ENCODE assay signal across 15 cellular contexts in genomic region chr3:72964633-72965032, GRCh38. TPM values are rescaled to one million over a fixed set of nuclear protein-coding genes. Genes with fewer than 3 reads are reported as not detected.
A peak's percentile ranks its signal among the peaks of the same experiment; 100 is the strongest.
DNase-seq lines count a peak whose midpoint lies in the region; ATAC-seq, FAIRE-seq and TF ChIP-seq lines count a peak whose summit lies in the region.
"Had no signal": no experiment of that assay in that cellular context is flagged by ENCODE, and none has a peak within 500 bp of the region (broad histone marks: within the 10 kb centered on the region; RNA-seq: fewer than 3 reads in every experiment).

No MANE protein-coding gene starts in this region.

- H3K36me3 ChIP-seq in GM12878 (ENCODE audit: control insufficient read depth in 2 of 2, insufficient read depth in 2 of 2, low read length in 1 of 2) (no peaks in the 10 kb centered on the region), thyroid gland (peaks cover 0 to 3% of the 10 kb centered on the region in 2 donors), testis (ENCODE audit: low read depth, missing control alignments) (no peaks in the 10 kb centered on the region)

- no peak for TF ChIP-seq CTCF in GM12878 (IDR thresholded peaks at IDR 0.05 in 2 of 3, conservative IDR thresholded peaks at IDR 0.05 in 1 of 3; ENCODE audit: control insufficient read depth in 2 of 3, extremely low read depth in 1 of 3, insufficient read depth in 1 of 3, low read depth in 3 of 3, low read length in 3 of 3)
- no peak for TF ChIP-seq CTCF in thyroid gland (IDR thresholded peaks at IDR 0.05)
- no peak for TF ChIP-seq CTCF in testis (IDR thresholded peaks at IDR 0.05)

- no peak overlapping the region for H3K4me2 ChIP-seq in GM12878 (ENCODE audit: control insufficient read depth, insufficient read depth)

- no peaks in the 10 kb centered on the region for H4K20me1 ChIP-seq in GM12878 (ENCODE audit: control insufficient read depth, insufficient read depth)

- POLR2A ChIA-PET in GM12878 (lab: Charles Lee) = interaction anchor here (0.5 kb wide), 1 partner anchor 81 kb away, joined by 3 read pairs; no protein-coding TSS in a partner anchor

- no peak overlapping the region for H3K4me3 ChIP-seq in GM12878
- H3K4me3 ChIP-seq in thyroid gland (replicated peaks in 1 of 3) = no peak overlapping the region
- H3K4me3 ChIP-seq in testis = no peak overlapping the region

- H3K4me1 ChIP-seq in GM12878 (ENCODE audit: control insufficient read depth, insufficient read depth, low read length) = peaks cover 7% of the 10 kb centered on the region
- peaks cover 0 to 15% of the 10 kb centered on the region in 2 donors for H3K4me1 ChIP-seq in thyroid gland
- peaks cover 13% of the 10 kb centered on the region for H3K4me1 ChIP-seq in testis

- SMC1A ChIA-PET in GM12878 (lab: Charles Lee; ENCODE audit: uncharacterized antibody, unreplicated experiment) = interaction anchor here (0.8 to 3.0 kb wide), 8 partner anchors 9 to 92 kb away, joined by 3 to 15 read pairs (median 4); no protein-coding TSS in a partner anchor

- FAIRE-seq in GM12878 (lab: Jason Lieb, UNC) = peak; percentile 35
- FAIRE-seq: H1 had no signal

- TF ChIP-seq POLR2A in GM12878 (IDR thresholded peaks at IDR 0.05; ENCODE audit: low read depth, low read length) (no peak), thyroid gland (IDR thresholded peaks at IDR 0.05) (no peak), testis (IDR thresholded peaks at IDR 0.05) (no peak)

- no peak overlapping the region for H2AFZ ChIP-seq in GM12878 (ENCODE audit: control insufficient read depth, low read depth, low read length)

- CTCF ChIA-PET in GM12878 (lab: Yijun Ruan, JAX) = interaction anchor here (0.6 to 2.8 kb wide), 7 partner anchors 12 to 379 kb away, joined by 3 to 13 read pairs (median 3); no protein-coding TSS in a partner anchor

- H3K9me3 ChIP-seq in GM12878 (replicated peaks; ENCODE audit: control insufficient read depth, insufficient read depth, low read length) (no peaks in the 10 kb centered on the region), thyroid gland (no peaks in the 10 kb centered on the region), testis (no peaks in the 10 kb centered on the region)

- H3K27me3 ChIP-seq in GM12878 (replicated peaks in 1 of 2; ENCODE audit: control insufficient read depth in 2 of 2, insufficient read depth in 2 of 2, low read length in 1 of 2) (no peaks in the 10 kb centered on the region), thyroid gland (no peaks in the 10 kb centered on the region), testis (no peaks in the 10 kb centered on the region)

- intact Hi-C loops in GM12878 (cut with micrococcal nuclease; ENCODE audit: unreplicated experiment) (no loop called here), thyroid gland (cut with DNase I) (no loop called here), testis (cut with DNase I; ENCODE audit: low total_unique reads) (no loop called here)

- no peaks in the 10 kb centered on the region for H3K79me2 ChIP-seq in GM12878 (ENCODE audit: control insufficient read depth, insufficient read depth, low read length)

- RAD21 ChIA-PET in GM12878 (lab: Charles Lee; ENCODE audit: unreplicated experiment) = no interaction called here

- 0 out of 4 replicates have a peak, but pooled peaks of 1 of the 2 experiments have one; percentile 27 for TF ChIP-seq EP300 in GM12878 (IDR thresholded peaks at IDR 0.05; ENCODE audit: borderline replicate concordance in 1 of 2, control insufficient read depth in 1 of 2, low read depth in 2 of 2, low read length in 2 of 2)

- no TSS peak for BruUV-seq in GM12878 (replicated peaks; lab: Mats Ljungman, UMichigan)

- no peak for TF ChIP-seq RAD21 in GM12878 (IDR thresholded peaks at IDR 0.05; ENCODE audit: insufficient read depth, low read depth, low read length)

- ATAC-seq in HG03175 (IDR thresholded peaks at IDR 0.05; ENCODE audit: unreplicated experiment) = peak; percentile 66
- peak; percentile 79 for ATAC-seq in GM12878
- ATAC-seq in HG03565 (IDR thresholded peaks at IDR 0.05; ENCODE audit: unreplicated experiment) = no peak

- in situ Hi-C loops in GM12878 (cut with MboI) = no loop called here

- peak; percentile 1 for DNase-seq in activated CD8-positive, alpha-beta memory T cell treated with anti-CD3 and anti-CD28 coated beads, Interleukin-2, amount 50 U/mL, for 48 hours
- no peak for DNase-seq in activated CD8-positive, alpha-beta memory T cell treated with anti-CD3 and anti-CD28 coated beads, Interleukin-2, amount 50 U/mL, for 4 hours
- DNase-seq in GM12878 (ENCODE audit: low read depth, low spot score) = no peak
- DNase-seq in thyroid gland = no peak
- no peak for DNase-seq in testis
- no peak for DNase-seq in NOMO-1 (lab: John Stamatoyannopoulos, UW; ENCODE audit: unreplicated experiment in 2 of 2)
- DNase-seq: IMR-90, MV-4-11, NCI-H1436, NCI-H2081, NCI-H446, SIG-M5 had no signal

- no peak overlapping the region for H3K9ac ChIP-seq in GM12878 (ENCODE audit: control insufficient read depth, insufficient read depth, low read length)

- H3K27ac ChIP-seq in GM12878 (ENCODE audit: control insufficient read depth, insufficient read depth) = no peak overlapping the region
- H3K27ac ChIP-seq in thyroid gland = no peak overlapping the region
- no peak overlapping the region for H3K27ac ChIP-seq in testis

TF ChIP-seq in GM12878, 131 proteins besides CTCF, POLR2A, EP300 and RAD21:
- TF ChIP-seq, protein P1, sequence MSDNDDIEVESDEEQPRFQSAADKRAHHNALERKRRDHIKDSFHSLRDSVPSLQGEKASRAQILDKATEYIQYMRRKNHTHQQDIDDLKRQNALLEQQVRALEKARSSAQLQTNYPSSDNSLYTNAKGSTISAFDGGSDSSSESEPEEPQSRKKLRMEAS (IDR thresholded peaks at IDR 0.05; ENCODE audit: low read depth, low read length) = no peak
- TF ChIP-seq NR2F1 (conservative IDR thresholded peaks at IDR 0.05) (0 out of 2 replicates have a peak, but pooled peaks have one; percentile 22), PKNOX1 (IDR thresholded peaks at IDR 0.05) (peak; percentile 45; the same call in 1 of the 2 replicates), MTA2 (IDR thresholded peaks at IDR 0.05; ENCODE audit: low read depth) (peak; percentile 72)

RNA-seq across cellular contexts. Expression of gene PPP4R2, which starts 32.0 kb away (rescaled TPM):
- 70.8 and 75.4 TPM in 2 replicates for total RNA-seq in GM12878 (2013; cell fraction: nucleolus; rRNA removed)
- total RNA-seq in GM12878 (2014; rRNA removed) = 44.8 and 48.8 TPM in 2 replicates
- total RNA-seq in GM12878 (2014; rRNA removed; fragmentation: Illumina TruSeq; extraction: Trizol) = 54.8 and 56.1 TPM in 2 replicates
- total RNA-seq in GM12878 (2021) = 74.8 and 83.4 TPM in 2 replicates
- 13.0 TPM for polyA plus RNA-seq in GM12878 (2011; ENCODE audit: low read depth)
- polyA plus RNA-seq in GM12878 (2011; rRNA removed) = 46.0 and 86.2 TPM in 2 replicates
- 8.7 and 9.0 TPM in 2 replicates for polyA plus RNA-seq in GM12878 (2011; cell fraction: cytosol; rRNA removed)
- 15.4 and 16.7 TPM in 2 replicates for polyA plus RNA-seq in GM12878 (2011; cell fraction: nucleus; rRNA removed)
- 21.0 and 28.6 TPM in 2 replicates for polyA plus RNA-seq in GM12878 (2012)
- 39.7 and 52.6 TPM in 2 replicates for polyA plus RNA-seq in GM12878 (2014; fragmentation: Illumina TruSeq; extraction: Trizol)
- 10 to 100 TPM; 16.7 to 22.1 TPM for polyA plus RNA-seq in GM12878 (2014; fragmentation: Nextera tagmentation; extraction: Ambion mirVana)
- polyA plus RNA-seq in GM12878 (2014; rRNA removed) = 18.9 and 26.8 TPM in 2 replicates
- 10 to 100 TPM; 30.8 to 38.1 TPM for polyA plus RNA-seq in GM12878 (2016; fragmentation: Nextera tagmentation; extraction: Ambion mirVana)
- 14.7 and 23.4 TPM in 2 replicates for polyA minus RNA-seq in GM12878 (2011; rRNA and poly(A)+ RNA removed)
- 11.9 and 16.6 TPM in 2 replicates for polyA minus RNA-seq in GM12878 (2011; cell fraction: cytosol; rRNA and poly(A)+ RNA removed)
- polyA minus RNA-seq in GM12878 (2011; cell fraction: nucleus; rRNA and poly(A)+ RNA removed) = 10.6 and 17.8 TPM in 2 replicates
- 10 to 100 TPM; 51.5 to 71.3 (median 66.0) TPM for total RNA-seq in thyroid gland
- 10 to 100 TPM; 67.7 to 68.2 TPM for total RNA-seq in testis
- 38.1 TPM for polyA plus RNA-seq in testis (ENCODE audit: insufficient read depth, low read depth, low replicate concordance)
